27 cellular contexts compared by ENCODE assay signal in genomic region chr10:130499541-130499940, GRCh38.
"Had no signal": no experiment of that assay in that cellular context is flagged by ENCODE, and none has a peak within 500 bp of the region (broad histone marks: within the 10 kb centered on the region; RNA-seq: fewer than 3 reads in every experiment).

No MANE protein-coding gene starts in this region.

- H3K9me3 ChIP-seq: colonic mucosa, esophagus squamous epithelium had no signal

- ATAC-seq: activated CD4-positive, CD25-positive, alpha-beta regulatory T cell treated with anti-CD3 and anti-CD28 coated beads, Interleukin-2, amount 50 U/mL, for 24 hours; activated CD8-positive, alpha-beta T cell treated with anti-CD3 and anti-CD28 coated beads for 36 hours; activated T-cell treated with anti-CD3 and anti-CD28 coated beads, Interleukin-2, amount 50 U/mL, for 4 hours; activated T-helper 17 cell treated with anti-CD3 and anti-CD28 coated beads, Interleukin-2, amount 50 U/mL, for 72 hours; gastroesophageal sphincter; T-helper 17 cell had no signal

- H3K27ac ChIP-seq: colonic mucosa, epithelial cell of prostate, esophagus squamous epithelium, gastroesophageal sphincter, WERI-Rb-1 had no signal

- H3K4me3 Mint-ChIP-seq: activated B cell treated with CpG ODN at 0.5 μM for 24 hours; activated CD8-positive, alpha-beta T cell treated with anti-CD3 and anti-CD28 coated beads for 36 hours; activated naive CD8-positive, alpha-beta T cell; activated T-cell treated with anti-CD3 and anti-CD28 coated beads, Interleukin-2, amount 50 U/mL, for 4 hours; activated T-helper 17 cell treated with anti-CD3 and anti-CD28 coated beads, Interleukin-2, amount 50 U/mL, for 72 hours; T-helper 17 cell; T-helper 2 cell treated with Interferon-gamma antibody and Interleukin-4, amounts not matched to agents 5 μg/mL and 100 μg/mL, for 36 hours had no signal

- H3K4me1 Mint-ChIP-seq: activated B cell treated with CpG ODN at 0.5 μM for 24 hours; activated T-helper 17 cell treated with anti-CD3 and anti-CD28 coated beads, Interleukin-2, amount 50 U/mL, for 72 hours; T-helper 17 cell had no signal

- H3K4me1 ChIP-seq: colonic mucosa, esophagus squamous epithelium, gastroesophageal sphincter had no signal

- H3K27me3 Mint-ChIP-seq: activated B cell treated with CpG ODN at 0.5 μM for 24 hours; activated CD8-positive, alpha-beta T cell treated with anti-CD3 and anti-CD28 coated beads for 36 hours; activated T-helper 17 cell treated with anti-CD3 and anti-CD28 coated beads, Interleukin-2, amount 50 U/mL, for 72 hours had no signal

- H3K9me3 Mint-ChIP-seq: activated CD8-positive, alpha-beta T cell treated with anti-CD3 and anti-CD28 coated beads for 36 hours; activated T-helper 17 cell treated with anti-CD3 and anti-CD28 coated beads, Interleukin-2, amount 50 U/mL, for 72 hours; T-helper 2 cell treated with Interferon-gamma antibody and Interleukin-4, amounts not matched to agents 5 μg/mL and 100 μg/mL, for 36 hours had no signal

- H3K36me3 Mint-ChIP-seq: activated naive CD8-positive, alpha-beta T cell had no signal

- H3K27me3 ChIP-seq: colonic mucosa, esophagus squamous epithelium had no signal

- H3K27ac Mint-ChIP-seq: activated B cell treated with CpG ODN at 0.5 μM for 24 hours; activated CD8-positive, alpha-beta T cell treated with anti-CD3 and anti-CD28 coated beads for 36 hours; activated naive CD8-positive, alpha-beta T cell; activated T-helper 17 cell treated with anti-CD3 and anti-CD28 coated beads, Interleukin-2, amount 50 U/mL, for 72 hours; T-helper 17 cell; T-helper 2 cell treated with Interferon-gamma antibody and Interleukin-4, amounts not matched to agents 5 μg/mL and 100 μg/mL, for 36 hours had no signal

- DNase-seq: activated B cell treated with CpG ODN at 0.5 μM for 24 hours; activated CD4-positive, alpha-beta T cell treated with anti-CD3 and anti-CD28 coated beads for 48 hours; activated CD4-positive, alpha-beta T cell treated with anti-CD3 and anti-CD28 coated beads, Interleukin-2, amount 50 U/mL, for 1 hour; activated CD4-positive, alpha-beta T cell treated with anti-CD3 and anti-CD28 coated beads, Interleukin-2, amount 50 U/mL, for 48 hours; activated CD8-positive, alpha-beta T cell treated with anti-CD3 and anti-CD28 coated beads for 36 hours; activated effector memory CD4-positive, alpha-beta T cell treated with Interleukin-2 at 50 U/mL for 16 hours; activated gamma-delta T cell treated with Interleukin-2 at 50 U/mL for 16 hours; activated naive CD4-positive, alpha-beta T cell treated with anti-CD3 and anti-CD28 coated beads, Interleukin-2, amount 50 U/mL, for 16 hours; activated naive CD4-positive, alpha-beta T cell treated with Interleukin-2 at 50 U/mL for 16 hours; activated T-cell treated with anti-CD3 and anti-CD28 coated beads, Interleukin-2, amount 50 U/mL, for 4 hours; amniotic stem cell; anterior cingulate cortex; caudate nucleus; colonic mucosa; effector CD8-positive, alpha-beta T cell; esophagus squamous epithelium; foreskin melanocyte; T-helper 1 cell; T-helper 17 cell; T1000; WERI-Rb-1 had no signal

- H3K4me3 ChIP-seq: colonic mucosa, esophagus squamous epithelium, gastroesophageal sphincter had no signal

- H3K36me3 ChIP-seq: colonic mucosa, esophagus squamous epithelium, gastroesophageal sphincter, WERI-Rb-1 had no signal
